2 cellular contexts compared by ENCODE assay signal in genomic region chr22:35378547-35379078, GRCh38.
TF ChIP-seq lines count a peak whose summit lies in the region.

No MANE protein-coding gene starts in this region.

TF ChIP-seq in GM23338, 12 proteins besides CTCF, POLR2A, EP300 and RAD21:
- no peak for TF ChIP-seq EZH2 (IDR thresholded peaks at IDR 0.05; ENCODE audit: low read depth, unreplicated experiment)
- TF ChIP-seq ETS1 (IDR thresholded peaks at IDR 0.05) = no peak
- TF ChIP-seq ZNF331 (CRISPR knock-in tag; IDR thresholded peaks at IDR 0.05; ENCODE audit: low read depth) = no peak
- TF ChIP-seq CREB1 (CRISPR knock-in tag; IDR thresholded peaks at IDR 0.05; ENCODE audit: low read depth) = no peak

TF ChIP-seq in liver, 16 proteins besides CTCF, POLR2A, EP300 and RAD21:
- no peak for TF ChIP-seq HNF4G (IDR thresholded peaks at IDR 0.05)
- TF ChIP-seq RXRA (IDR thresholded peaks at IDR 0.05) = peak in 1 of 2 donors; percentile 23
